23 cellular contexts compared by ENCODE assay signal in genomic region chr9:93552923-93553322, GRCh38.
"Had no signal": no experiment of that assay in that cellular context is flagged by ENCODE, and none has a peak within 500 bp of the region (broad histone marks: within the 10 kb centered on the region; RNA-seq: fewer than 3 reads in every experiment).

No MANE protein-coding gene starts in this region.

- H3K4me3 Mint-ChIP-seq: activated CD4-positive, alpha-beta memory T cell treated with anti-CD3 and anti-CD28 coated beads for 36 hours; activated CD4-positive, alpha-beta T cell treated with anti-CD3 and anti-CD28 coated beads, Interleukin-2, amount 10 ng/mL, durations not matched to agents 7 days and 5 days; activated naive CD4-positive, alpha-beta T cell treated with anti-CD3 and anti-CD28 coated beads, Interleukin-2, amount 10 ng/mL, durations not matched to agents 7 days and 5 days; activated naive CD8-positive, alpha-beta T cell treated with anti-CD3 and anti-CD28 coated beads for 36 hours; activated T-helper 17 cell treated with anti-CD3 and anti-CD28 coated beads, Interleukin-2, amount 50 U/mL, for 72 hours had no signal

- DNase-seq: activated CD4-positive, alpha-beta memory T cell treated with anti-CD3 and anti-CD28 coated beads for 36 hours; activated CD4-positive, alpha-beta T cell treated with anti-CD3 and anti-CD28 coated beads, Interleukin-2, amount 10 ng/mL, durations not matched to agents 7 days and 5 days; activated CD4-positive, CD25-positive, alpha-beta regulatory T cell; activated CD8-positive, alpha-beta memory T cell treated with anti-CD3 and anti-CD28 coated beads for 24 hours; activated gamma-delta T cell treated with Interleukin-2 at 50 U/mL for 16 hours; activated naive CD4-positive, alpha-beta T cell treated with anti-CD3 and anti-CD28 coated beads, Interleukin-2, amount 10 ng/mL, durations not matched to agents 7 days and 5 days; activated naive CD8-positive, alpha-beta T cell treated with anti-CD3 and anti-CD28 coated beads for 36 hours; activated T-cell treated with anti-CD3 and anti-CD28 coated beads for 4 hours; activated T-cell treated with anti-CD3 and anti-CD28 coated beads, Interleukin-2, amount 50 U/mL, for 48 hours; Kasumi-1; KBM-7; NCI-H1092; NCI-H1694 treated with DMSO at 0.1 percent for 48 hours; NCI-H2029 treated with DMSO at 0.1 percent for 48 hours; NCI-H345; NCI-H510A; NCI-H526 treated with DMSO at 0.1 percent for 48 hours; NK-92 treated with Interleukin-12 subunit alpha and Interleukin-12 subunit beta, amount 100 ng/mL, for 24 hours; Peyer's patch; Right ventricle myocardium superior; SW 1271 had no signal

- H3K27ac Mint-ChIP-seq: activated CD4-positive, alpha-beta memory T cell treated with anti-CD3 and anti-CD28 coated beads for 36 hours; activated CD4-positive, alpha-beta T cell treated with anti-CD3 and anti-CD28 coated beads, Interleukin-2, amount 10 ng/mL, durations not matched to agents 7 days and 5 days; activated naive CD8-positive, alpha-beta T cell treated with anti-CD3 and anti-CD28 coated beads for 36 hours had no signal

- ATAC-seq: activated T-helper 17 cell treated with anti-CD3 and anti-CD28 coated beads, Interleukin-2, amount 50 U/mL, for 72 hours; SK-N-SH treated with all-trans-retinoic acid at 6 μM for 48 hours had no signal

- H3K27me3 Mint-ChIP-seq: activated CD4-positive, alpha-beta memory T cell treated with anti-CD3 and anti-CD28 coated beads for 36 hours; activated CD4-positive, alpha-beta T cell treated with anti-CD3 and anti-CD28 coated beads, Interleukin-2, amount 10 ng/mL, durations not matched to agents 7 days and 5 days; activated naive CD4-positive, alpha-beta T cell treated with anti-CD3 and anti-CD28 coated beads, Interleukin-2, amount 10 ng/mL, durations not matched to agents 7 days and 5 days; activated naive CD8-positive, alpha-beta T cell treated with anti-CD3 and anti-CD28 coated beads for 36 hours; activated T-helper 17 cell treated with anti-CD3 and anti-CD28 coated beads, Interleukin-2, amount 50 U/mL, for 72 hours had no signal

- H3K4me1 Mint-ChIP-seq: activated CD4-positive, alpha-beta T cell treated with anti-CD3 and anti-CD28 coated beads, Interleukin-2, amount 10 ng/mL, durations not matched to agents 7 days and 5 days; activated naive CD4-positive, alpha-beta T cell treated with anti-CD3 and anti-CD28 coated beads, Interleukin-2, amount 10 ng/mL, durations not matched to agents 7 days and 5 days; activated naive CD8-positive, alpha-beta T cell treated with anti-CD3 and anti-CD28 coated beads for 36 hours; activated T-helper 17 cell treated with anti-CD3 and anti-CD28 coated beads, Interleukin-2, amount 50 U/mL, for 72 hours had no signal

- H3K9me3 Mint-ChIP-seq: activated CD4-positive, alpha-beta memory T cell treated with anti-CD3 and anti-CD28 coated beads for 36 hours; activated CD4-positive, alpha-beta T cell treated with anti-CD3 and anti-CD28 coated beads, Interleukin-2, amount 10 ng/mL, durations not matched to agents 7 days and 5 days; activated naive CD4-positive, alpha-beta T cell treated with anti-CD3 and anti-CD28 coated beads, Interleukin-2, amount 10 ng/mL, durations not matched to agents 7 days and 5 days; activated naive CD8-positive, alpha-beta T cell treated with anti-CD3 and anti-CD28 coated beads for 36 hours; activated T-helper 17 cell treated with anti-CD3 and anti-CD28 coated beads, Interleukin-2, amount 50 U/mL, for 72 hours had no signal
